ENCODE assay signal across 17 cellular contexts in genomic region chr1:216330262-216330661, GRCh38.
DNase-seq lines count a peak whose midpoint lies in the region; ATAC-seq and TF ChIP-seq lines count a peak whose summit lies in the region.
"Had no signal": no experiment of that assay in that cellular context is flagged by ENCODE, and none has a peak within 500 bp of the region (broad histone marks: within the 10 kb centered on the region; RNA-seq: fewer than 3 reads in every experiment).

No MANE protein-coding gene starts in this region.

- ATAC-seq in IMR-90 (ENCODE audit: low read depth): no peak; the same call in 1 of the 2 replicates
- ATAC-seq in HG02571 (IDR thresholded peaks at IDR 0.05; ENCODE audit: unreplicated experiment): no peak
- ATAC-seq: CD8-positive, alpha-beta T cell; HCT116; Right ventricle myocardium inferior had no signal

- no peak overlapping the region for H2AK9ac ChIP-seq in IMR-90 (replicated peaks; ENCODE audit: low read depth, low read length, poor library complexity)

- H4K5ac ChIP-seq in IMR-90 (ENCODE audit: low read depth, low read length): no peak overlapping the region

- no peak overlapping the region for H3K56ac ChIP-seq in IMR-90 (ENCODE audit: extremely low read depth, insufficient read depth, low read length)

- CTCF ChIA-PET in IMR-90 (lab: Yijun Ruan, JAX): interaction anchor here (0.8 kb wide), 1 partner anchor 20 kb away, joined by 3 read pairs; no protein-coding TSS in a partner anchor

- H3K36me3 ChIP-seq in IMR-90 (ENCODE audit: control insufficient read depth, insufficient read depth, low read length): no peaks in the 10 kb centered on the region
- H3K36me3 ChIP-seq: MG63 had no signal

- no peak overlapping the region for H3K4me3 ChIP-seq in IMR-90 (ENCODE audit: insufficient read depth, low read depth, low read length)
- H3K4me3 ChIP-seq: MG63, PC-9 had no signal

- H4K20me1 ChIP-seq in IMR-90 (ENCODE audit: insufficient read depth, low read length): no peaks in the 10 kb centered on the region

- POLR2A ChIA-PET in IMR-90 (lab: Charles Lee; ENCODE audit: unreplicated experiment): no interaction called here

- no peak overlapping the region for H4K91ac ChIP-seq in IMR-90 (ENCODE audit: insufficient read depth, low read depth, low read length)

- no peak for TF ChIP-seq POLR2A in IMR-90 (IDR thresholded peaks at IDR 0.05; ENCODE audit: low read depth, low read length)

- H3K9me1 ChIP-seq in IMR-90 (ENCODE audit: insufficient read depth, low read length): no peaks in the 10 kb centered on the region

- H3K18ac ChIP-seq in IMR-90 (ENCODE audit: low read depth, low read length): no peak overlapping the region

- no peak overlapping the region for H3K23ac ChIP-seq in IMR-90 (ENCODE audit: low read depth, low read length)

- no peak overlapping the region for H2BK15ac ChIP-seq in IMR-90 (ENCODE audit: low read depth, low read length)

- TF ChIP-seq RAD21 in IMR-90 (IDR thresholded peaks at IDR 0.05; ENCODE audit: low read length): no peak

- no peak overlapping the region for H2AFZ ChIP-seq in IMR-90 (replicated peaks; ENCODE audit: low read length, poor library complexity)
- H2AFZ ChIP-seq: PC-9 had no signal

- H2AK5ac ChIP-seq in IMR-90 (ENCODE audit: low read depth, low read length): no peak overlapping the region

- H3K9me3 ChIP-seq in IMR-90 (ENCODE audit: control insufficient read depth, insufficient read depth, low read length): peaks cover 3% of the 10 kb centered on the region
- H3K9me3 ChIP-seq: MG63 had no signal

- H2BK20ac ChIP-seq in IMR-90 (ENCODE audit: low read depth, low read length): no peak overlapping the region

- 0 out of 2 replicates have a peak, but pooled peaks cover 2% of the 10 kb centered on the region for H3K4me1 ChIP-seq in IMR-90 (ENCODE audit: control insufficient read depth, insufficient read depth, low read length)

- no peak overlapping the region for H3K27ac ChIP-seq in IMR-90 (ENCODE audit: insufficient read depth, low read length)
- H3K27ac ChIP-seq: KMS-11, PC-9 had no signal

- DNase-seq in IMR-90 (peak; percentile 13), astrocyte of the hippocampus (ENCODE audit: low read depth, low spot score) (peak; percentile 48), iris pigment epithelial cell (ENCODE audit: low read depth) (peak; percentile 37), hypothalamus (lab: John Stamatoyannopoulos, UW) (no peak), DMS53 treated with DMSO at 0.1 percent for 48 hours (lab: John Stamatoyannopoulos, UW; ENCODE audit: unreplicated experiment) (no peak), NCI-H2029 treated with DMSO at 0.1 percent for 48 hours (lab: John Stamatoyannopoulos, UW) (no peak)
- DNase-seq: CD8-positive, alpha-beta T cell; MG63; NCI-H1092 treated with DMSO at 0.1 percent for 48 hours; NCI-H187; NCI-H2171; NCI-H774; PC-9 had no signal

- no peak overlapping the region for H3K4me2 ChIP-seq in IMR-90 (ENCODE audit: low read depth, low read length)
- H3K4me2 ChIP-seq: KMS-11, PC-9 had no signal

- no TSS peak for BruUV-seq in IMR-90 (replicated peaks; lab: Mats Ljungman, UMichigan)

- no peak overlapping the region for H4K8ac ChIP-seq in IMR-90 (ENCODE audit: low read depth in 2 of 2, low read length in 2 of 2)

- no peak overlapping the region for H2BK5ac ChIP-seq in IMR-90 (ENCODE audit: low read depth, low read length, poor library complexity, severe bottlenecking)

- in situ Hi-C loops in IMR-90 (cut with MboI; ENCODE audit: low sequenced_read_pairs): no loop called here

- no peak for TF ChIP-seq CTCF in IMR-90 (conservative IDR thresholded peaks at IDR 0.05; ENCODE audit: low read depth, low read length)

- H3K27me3 ChIP-seq in IMR-90 (ENCODE audit: control insufficient read depth, insufficient read depth, low read length): no peaks in the 10 kb centered on the region
- H3K27me3 ChIP-seq: MG63 had no signal

- H3K14ac ChIP-seq in IMR-90 (replicated peaks; ENCODE audit: low read depth, low read length): no peak overlapping the region

- no peaks in the 10 kb centered on the region for H3K79me1 ChIP-seq in IMR-90 (ENCODE audit: low read depth in 1 of 2, low read length in 2 of 2)

- intact Hi-C loops in IMR-90 (cut with micrococcal nuclease): no loop called here

- H2BK120ac ChIP-seq in IMR-90 (ENCODE audit: low read depth, low read length): no peak overlapping the region

- 75% methylated on average over 1 of the region's 2 CpGs; no CpG with 5 or more reads in 1 of the 2 experiments for WGBS in IMR-90 (ENCODE audit: extremely low coverage in 2 of 2, insufficient read length in 1 of 2), 2 experiments

- no peak overlapping the region for H3K4ac ChIP-seq in IMR-90 (ENCODE audit: low read depth, low read length)

- dilution Hi-C loops in IMR-90 (cut with HindIII; ENCODE audit: low sequenced_read_pairs, unreplicated experiment): no loop called here

- no peak overlapping the region for H3K9ac ChIP-seq in IMR-90 (ENCODE audit: low read depth, low read length)
- H3K9ac ChIP-seq: KMS-11 had no signal

TF ChIP-seq in IMR-90, 13 proteins besides CTCF, POLR2A, EP300 and RAD21:
- TF ChIP-seq CEBPB (IDR thresholded peaks at IDR 0.05; ENCODE audit: low read depth, low read length) (no peak), MXI1 (IDR thresholded peaks at IDR 0.05; ENCODE audit: borderline replicate concordance, low read depth, low read length) (no peak)

Comparison
In these comparisons a context has a peak if more than half of its experiments do, and no peak if none do; other contexts are left out.
1. DNase-seq: peak in IMR-90 (single experiment), astrocyte of the hippocampus (single experiment) and iris pigment epithelial cell (single experiment); none in hypothalamus (0 of 51), DMS53 treated with DMSO at 0.1 percent for 48 hours (single experiment) and NCI-H2029 treated with DMSO at 0.1 percent for 48 hours (single experiment).